ENCODE assay signal across 8 cellular contexts in genomic region chr11:1761110-1761856, GRCh38. TPM values are rescaled to one million over a fixed set of nuclear protein-coding genes. Genes with fewer than 3 reads are reported as not detected.
DNase-seq lines count a peak whose midpoint lies in the region; ATAC-seq and TF ChIP-seq lines count a peak whose summit lies in the region.

No MANE protein-coding gene starts in this region.

- peaks cover 51% of the 10 kb centered on the region for H3K4me1 Mint-ChIP-seq in activated naive CD4-positive, alpha-beta T cell treated with anti-CD3 and anti-CD28 coated beads, Interleukin-2, amount 50 U/mL, for 24 hours
- peaks cover 5% of the 10 kb centered on the region for H3K4me1 Mint-ChIP-seq in nephron

- ATAC-seq in activated naive CD4-positive, alpha-beta T cell treated with anti-CD3 and anti-CD28 coated beads, Interleukin-2, amount 50 U/mL, for 72 hours, result no peak
- ATAC-seq in GM19467 (IDR thresholded peaks at IDR 0.05; ENCODE audit: unreplicated experiment) (no peak), GM21825 (IDR thresholded peaks at IDR 0.05; ENCODE audit: unreplicated experiment) (no peak)

- TF ChIP-seq CTCF in nephron (IDR thresholded peaks at IDR 0.05; ENCODE audit: unreplicated experiment in 3 of 3), result no peak
- no peak for TF ChIP-seq CTCF in uterus (IDR thresholded peaks at IDR 0.05)

- peak overlapping the region; percentile 11 for H3K27ac Mint-ChIP-seq in activated naive CD4-positive, alpha-beta T cell treated with anti-CD3 and anti-CD28 coated beads, Interleukin-2, amount 50 U/mL, for 24 hours
- peak overlapping the region in 1 of 2 donors; percentile 60 for H3K27ac Mint-ChIP-seq in activated naive CD4-positive, alpha-beta T cell treated with anti-CD3 and anti-CD28 coated beads, Interleukin-2, amount 50 U/mL, for 72 hours
- no peak overlapping the region for H3K27ac Mint-ChIP-seq in nephron

- H3K27me3 Mint-ChIP-seq in activated naive CD4-positive, alpha-beta T cell treated with anti-CD3 and anti-CD28 coated beads, Interleukin-2, amount 50 U/mL, for 24 hours, result no peaks in the 10 kb centered on the region
- H3K27me3 Mint-ChIP-seq in nephron (ENCODE audit: low read depth), result no peaks in the 10 kb centered on the region

- intact Hi-C loops in uterus (cut with DNase I; ENCODE audit: low total_unique reads), result no loop called here

- H3K27ac ChIP-seq in esophagus (ENCODE audit: low read depth in 2 of 2, low read length in 1 of 2) (peak overlapping the region; percentile 37 to 43), uterus (peak overlapping the region; percentile 30 to 85)

- H3K36me3 Mint-ChIP-seq in activated naive CD4-positive, alpha-beta T cell treated with anti-CD3 and anti-CD28 coated beads, Interleukin-2, amount 50 U/mL, for 24 hours, result no peaks in the 10 kb centered on the region
- no peaks in the 10 kb centered on the region for H3K36me3 Mint-ChIP-seq in activated naive CD4-positive, alpha-beta T cell treated with anti-CD3 and anti-CD28 coated beads, Interleukin-2, amount 50 U/mL, for 72 hours
- H3K36me3 Mint-ChIP-seq in nephron (ENCODE audit: low read depth), result no peaks in the 10 kb centered on the region

- TF ChIP-seq POLR2A in uterus (IDR thresholded peaks at IDR 0.05), result no peak

- no peak for DNase-seq in activated naive CD4-positive, alpha-beta T cell treated with anti-CD3 and anti-CD28 coated beads, Interleukin-2, amount 50 U/mL, for 72 hours (ENCODE audit: low spot score in 2 of 2)
- DNase-seq in uterus (no peak), kidney tubule cell (ENCODE audit: low spot score) (no peak)

- no peak overlapping the region for H3K4me3 ChIP-seq in esophagus (ENCODE audit: low read depth in 1 of 2, low read length in 2 of 2)
- H3K4me3 ChIP-seq in uterus, result no peak overlapping the region

- no peaks in the 10 kb centered on the region for H3K9me3 Mint-ChIP-seq in activated naive CD4-positive, alpha-beta T cell treated with anti-CD3 and anti-CD28 coated beads, Interleukin-2, amount 50 U/mL, for 24 hours
- no peaks in the 10 kb centered on the region for H3K9me3 Mint-ChIP-seq in activated naive CD4-positive, alpha-beta T cell treated with anti-CD3 and anti-CD28 coated beads, Interleukin-2, amount 50 U/mL, for 72 hours
- H3K9me3 Mint-ChIP-seq in nephron, result no peaks in the 10 kb centered on the region

- H3K9me3 ChIP-seq in esophagus (ENCODE audit: control insufficient read depth in 2 of 2, insufficient read depth in 1 of 2, low read depth in 1 of 2, low read length in 1 of 2) (no peaks in the 10 kb centered on the region), uterus (no peaks in the 10 kb centered on the region)

- H3K4me1 ChIP-seq in esophagus (ENCODE audit: control insufficient read depth in 2 of 2, insufficient read depth in 2 of 2, low read length in 1 of 2), result peaks cover 6 to 43% of the 10 kb centered on the region in 2 donors
- H3K4me1 ChIP-seq in uterus, result peaks cover 0 to 13% of the 10 kb centered on the region in 2 donors

- H3K4me3 Mint-ChIP-seq in activated naive CD4-positive, alpha-beta T cell treated with anti-CD3 and anti-CD28 coated beads, Interleukin-2, amount 50 U/mL, for 24 hours, result peak overlapping the region; percentile 70
- peak overlapping the region; percentile 19 to 86 (median 49) for H3K4me3 Mint-ChIP-seq in nephron

- H3K27me3 ChIP-seq in esophagus (ENCODE audit: control insufficient read depth in 1 of 2, insufficient read depth in 2 of 2, low read length in 2 of 2) (no peaks in the 10 kb centered on the region), uterus (no peaks in the 10 kb centered on the region)

- 84 to 89% methylated on average over 28 of the region's 28 CpGs for WGBS in esophagus, 2 donors

- peaks cover 0 to 49% of the 10 kb centered on the region in 2 donors for H3K36me3 ChIP-seq in esophagus (ENCODE audit: control insufficient read depth in 2 of 2, insufficient read depth in 2 of 2, low read length in 1 of 2)
- H3K36me3 ChIP-seq in uterus, result no peaks in the 10 kb centered on the region

RNA-seq across cellular contexts. Expression of gene CTSD, which starts 2.4 kb away (rescaled TPM):
- 10 to 100 TPM; 47.2 to 55.7 TPM for total RNA-seq in activated naive CD4-positive, alpha-beta T cell treated with anti-CD3 and anti-CD28 coated beads, Interleukin-2, amount 50 U/mL, for 72 hours
- polyA plus RNA-seq in esophagus, result 100 to 1,000 TPM; 273 to 284 TPM
- total RNA-seq in uterus, result 100 to 1,000 TPM in 2 of 4 donors, 10 to 100 TPM in 2; 80.0 to 188 (median 126) TPM

RNA-seq across cellular contexts. Expression of gene IFITM10, which starts 10.9 kb away (rescaled TPM):
- total RNA-seq in activated naive CD4-positive, alpha-beta T cell treated with anti-CD3 and anti-CD28 coated beads, Interleukin-2, amount 50 U/mL, for 72 hours, result 1 to 10 TPM; 1.2 to 1.8 TPM
- polyA plus RNA-seq in esophagus, result 1 to 10 TPM in 1 of 2 donors, under 1 TPM in 1; 0.73 to 1.1 TPM
- total RNA-seq in uterus, result under 1 TPM in 1 of 4 donors, not detected in 3; 0.85 TPM
